12 cellular contexts compared by ENCODE assay signal in genomic region chr5:101590384-101590783, GRCh38.
DNase-seq lines count a peak whose midpoint lies in the region; ATAC-seq and TF ChIP-seq lines count a peak whose summit lies in the region.
"Had no signal": no experiment of that assay in that cellular context is flagged by ENCODE, and none has a peak within 500 bp of the region (broad histone marks: within the 10 kb centered on the region; RNA-seq: fewer than 3 reads in every experiment).

No MANE protein-coding gene starts in this region.

- H3K36me3 Mint-ChIP-seq in naive thymus-derived CD4-positive, alpha-beta T cell = peaks cover 0 to 3% (median 0%) of the 10 kb centered on the region in 5 donors

- H3F3A ChIP-seq in OCI-LY1 (ENCODE audit: insufficient read depth, low read length) = no peaks in the 10 kb centered on the region

- H3K9me3 Mint-ChIP-seq in naive thymus-derived CD4-positive, alpha-beta T cell = peaks cover 0 to 16% (median 7%) of the 10 kb centered on the region in 11 donors

- 57% methylated on average over 1 of the region's 1 CpG for WGBS in hepatocyte (ENCODE audit: low lambda C conversion rate, missing lambda C conversion rate)

- POLR2A ChIA-PET in naive thymus-derived CD4-positive, alpha-beta T cell (lab: Charles Lee) = no interaction called here

- TF ChIP-seq CTCF in BE2C (IDR thresholded peaks at IDR 0.05; ENCODE audit: low read depth, low read length) (peak; percentile 80), OCI-LY1 (IDR thresholded peaks at IDR 0.05; ENCODE audit: low read length) (peak; percentile 65), hepatocyte (IDR thresholded peaks at IDR 0.05; ENCODE audit: poor library complexity) (peak; percentile 22)

- H3K9me3 ChIP-seq in BE2C (peaks cover 3% of the 10 kb centered on the region; the same call in 1 of the 2 replicates), OCI-LY1 (ENCODE audit: low read length) (no peaks in the 10 kb centered on the region), hepatocyte (ENCODE audit: low read depth) (no peaks in the 10 kb centered on the region)
- peaks cover 0 to 7% (median 0%) of the 10 kb centered on the region in 3 experiments for H3K9me3 ChIP-seq in naive thymus-derived CD4-positive, alpha-beta T cell (ENCODE audit: control insufficient read depth in 2 of 3, low read length in 3 of 3)
- H3K9me3 ChIP-seq: Peyer's patch had no signal

- H2AFZ ChIP-seq in OCI-LY1 (ENCODE audit: low read length) = no peak overlapping the region
- no peak overlapping the region for H2AFZ ChIP-seq in hepatocyte

- H3K4me3 Mint-ChIP-seq in naive thymus-derived CD4-positive, alpha-beta T cell = no peak overlapping the region

- H3K4me2 ChIP-seq in OCI-LY1 (ENCODE audit: low read length) (no peak overlapping the region), hepatocyte (no peak overlapping the region)

- H3K4me1 ChIP-seq in BE2C (peaks cover 7% of the 10 kb centered on the region), OCI-LY1 (ENCODE audit: insufficient read depth, low read length, severe bottlenecking) (no peaks in the 10 kb centered on the region), hepatocyte (ENCODE audit: insufficient read depth) (no peaks in the 10 kb centered on the region)
- H3K4me1 ChIP-seq in naive thymus-derived CD4-positive, alpha-beta T cell (ENCODE audit: control insufficient read depth in 2 of 2, insufficient read depth in 2 of 2, low read length in 2 of 2) = no peaks in the 10 kb centered on the region
- H3K4me1 ChIP-seq: Peyer's patch had no signal

- no peak overlapping the region for H3K27ac Mint-ChIP-seq in naive thymus-derived CD4-positive, alpha-beta T cell

- no peaks in the 10 kb centered on the region for H3K4me1 Mint-ChIP-seq in naive thymus-derived CD4-positive, alpha-beta T cell

- no peaks in the 10 kb centered on the region for H4K20me1 ChIP-seq in OCI-LY1 (ENCODE audit: insufficient read depth, low read length)
- no peaks in the 10 kb centered on the region for H4K20me1 ChIP-seq in hepatocyte (ENCODE audit: insufficient read depth, poor library complexity, severe bottlenecking)

- peak; percentile 62 for ATAC-seq in GM19351 (IDR thresholded peaks at IDR 0.05; ENCODE audit: unreplicated experiment)
- no peak for ATAC-seq in naive thymus-derived CD4-positive, alpha-beta T cell

- H3K36me3 ChIP-seq in BE2C (no peaks in the 10 kb centered on the region), OCI-LY1 (ENCODE audit: insufficient read depth, low read length) (no peaks in the 10 kb centered on the region), hepatocyte (replicated peaks; ENCODE audit: insufficient read depth, low read depth) (no peaks in the 10 kb centered on the region)
- H3K36me3 ChIP-seq in naive thymus-derived CD4-positive, alpha-beta T cell (ENCODE audit: control insufficient read depth in 2 of 3, insufficient read depth in 3 of 3, low read length in 3 of 3) = no peaks in the 10 kb centered on the region
- H3K36me3 ChIP-seq: Peyer's patch had no signal

- CTCF ChIA-PET in naive thymus-derived CD4-positive, alpha-beta T cell (lab: Charles Lee) = no interaction called here

- H3K27me3 ChIP-seq in BE2C (no peaks in the 10 kb centered on the region), OCI-LY1 (ENCODE audit: insufficient read depth, low read length) (no peaks in the 10 kb centered on the region), hepatocyte (no peaks in the 10 kb centered on the region)
- H3K27me3 ChIP-seq in naive thymus-derived CD4-positive, alpha-beta T cell (ENCODE audit: control insufficient read depth in 2 of 2, insufficient read depth in 2 of 2, low read length in 2 of 2) = no peaks in the 10 kb centered on the region
- H3K27me3 ChIP-seq: Peyer's patch had no signal

- no peaks in the 10 kb centered on the region for H3K79me2 ChIP-seq in OCI-LY1 (ENCODE audit: insufficient read depth, low read length)
- no peaks in the 10 kb centered on the region for H3K79me2 ChIP-seq in hepatocyte

- H3K9ac ChIP-seq in OCI-LY1 (ENCODE audit: low read length) = no peak overlapping the region

- no peaks in the 10 kb centered on the region for H3K9me2 ChIP-seq in OCI-LY1 (ENCODE audit: low read depth, low read length)
- no peaks in the 10 kb centered on the region for H3K9me2 ChIP-seq in hepatocyte (replicated peaks; ENCODE audit: insufficient read depth)

- DNase-seq in BE2C (peak; percentile 44), hepatocyte (ENCODE audit: low spot score) (no peak), dermis blood vessel endothelial cell (no peak), NCI-H1694 treated with DMSO at 0.1 percent for 48 hours (lab: John Stamatoyannopoulos, UW) (no peak)
- DNase-seq in naive thymus-derived CD4-positive, alpha-beta T cell = no peak
- no peak for DNase-seq in activated CD4-positive, alpha-beta T cell treated with anti-CD3 and anti-CD28 coated beads for 48 hours
- DNase-seq: activated CD4-positive, alpha-beta T cell treated with anti-CD3 and anti-CD28 coated beads, Interleukin-2, amount 50 U/mL, for 1 hour; amygdala; glutamatergic neuron; Peyer's patch had no signal

- H3K4me3 ChIP-seq in BE2C (ENCODE audit: low read depth, low read length) = no peak overlapping the region
- no peak overlapping the region for H3K4me3 ChIP-seq in OCI-LY1 (ENCODE audit: low read depth, low read length, poor library complexity, severe bottlenecking)
- no peak overlapping the region for H3K4me3 ChIP-seq in hepatocyte
- H3K4me3 ChIP-seq in naive thymus-derived CD4-positive, alpha-beta T cell (ENCODE audit: low read length) = no peak overlapping the region
- H3K4me3 ChIP-seq: Peyer's patch had no signal

- no peaks in the 10 kb centered on the region for H3K27me3 Mint-ChIP-seq in naive thymus-derived CD4-positive, alpha-beta T cell

- H3K27ac ChIP-seq in OCI-LY1 (ENCODE audit: low read depth, low read length, poor library complexity, severe bottlenecking) = no peak overlapping the region
- no peak overlapping the region for H3K27ac ChIP-seq in hepatocyte
- no peak overlapping the region for H3K27ac ChIP-seq in naive thymus-derived CD4-positive, alpha-beta T cell (ENCODE audit: low read depth, low read length)
- H3K27ac ChIP-seq: Peyer's patch had no signal

- intact Hi-C loops in naive thymus-derived CD4-positive, alpha-beta T cell (cut with micrococcal nuclease) = no loop called here

Comparison
In these comparisons a context has a peak if more than half of its experiments do, and no peak if none do; other contexts are left out.
1. CTCF ChIP-seq: peak in every context shown above with its lines; median percentile 80 in BE2C; 65 in OCI-LY1; 22 in hepatocyte.